ENCODE assay signal across 8 cellular contexts in the genomic region with DNA sequence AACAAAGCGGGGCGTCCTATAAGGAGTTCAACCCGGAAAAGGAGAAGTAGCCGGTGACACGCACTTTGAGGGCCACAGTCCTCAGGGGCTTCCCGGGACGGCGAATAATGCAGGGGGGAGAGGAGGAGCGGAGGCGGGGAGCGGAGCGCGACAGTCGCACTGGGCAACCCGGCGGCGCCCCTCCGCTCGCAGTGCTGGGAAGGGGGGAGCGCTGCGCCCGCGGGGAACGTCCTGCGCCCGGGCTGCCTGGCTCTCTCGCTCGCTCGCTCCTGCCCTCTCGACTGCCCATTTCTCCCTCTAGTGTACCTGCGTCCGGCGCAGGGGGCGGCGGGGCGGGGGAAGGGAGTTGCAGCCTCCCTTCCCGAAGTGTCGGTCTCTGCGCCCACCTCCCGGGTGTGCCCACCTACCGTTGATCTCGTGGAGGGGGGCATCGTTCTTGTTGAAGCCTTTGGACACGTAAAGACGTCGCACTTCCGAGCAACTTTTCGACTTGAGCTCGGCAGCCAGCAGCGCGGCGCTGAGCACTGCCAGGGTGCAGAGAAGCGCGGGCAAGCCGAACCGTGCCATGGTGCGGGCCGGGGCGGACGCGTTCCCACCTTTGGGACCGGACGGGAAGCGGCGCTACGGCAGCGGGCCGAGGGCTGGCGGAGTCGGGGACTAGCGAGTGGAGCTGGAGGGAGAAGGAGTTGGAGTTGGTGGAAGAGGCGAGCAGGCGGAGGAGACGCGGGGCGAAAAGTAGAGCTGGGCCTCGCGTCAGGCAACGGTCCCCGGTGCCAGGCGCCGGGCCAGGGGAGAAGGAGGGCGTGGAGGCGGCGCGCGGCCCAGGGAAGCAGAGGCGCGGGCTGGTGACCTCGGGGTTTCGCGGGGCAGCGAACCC. TPM values are rescaled to one million over a fixed set of nuclear protein-coding genes. Genes with fewer than 3 reads are reported as not detected.
A peak's percentile ranks its signal among the peaks of the same experiment; 100 is the strongest.
DNase-seq lines count a peak whose midpoint lies in the region; ATAC-seq and TF ChIP-seq lines count a peak whose summit lies in the region.

No MANE protein-coding gene starts in this region.

- TF ChIP-seq CTCF in psoas muscle (IDR thresholded peaks at IDR 0.05), result no peak
- no peak for TF ChIP-seq CTCF in OCI-LY7 (conservative IDR thresholded peaks at IDR 0.05; ENCODE audit: low read length)

- H3K9me2 ChIP-seq in OCI-LY7 (ENCODE audit: insufficient read depth, low read length), result no peaks in the 10 kb centered on the region

- H3K36me3 ChIP-seq in psoas muscle (ENCODE audit: insufficient read depth in 1 of 2, low read depth in 1 of 2) (no peaks in the 10 kb centered on the region), OCI-LY7 (ENCODE audit: insufficient read depth, low read length) (no peaks in the 10 kb centered on the region)

- intact Hi-C loops in Right ventricle myocardium superior (cut with DNase I), result no loop called here
- intact Hi-C loops in psoas muscle (cut with DNase I), result loop anchor here (10.0 kb wide), 3 partner anchors 110 to 250 kb away; no protein-coding TSS in a partner anchor
- intact Hi-C loops in OCI-LY7 (cut with micrococcal nuclease; ENCODE audit: unreplicated experiment), result no loop called here

- peak overlapping the region; percentile 86 for H3K27ac ChIP-seq in psoas muscle
- H3K27ac ChIP-seq in OCI-LY7 (ENCODE audit: low read depth, low read length, poor library complexity, severe bottlenecking), result no peak overlapping the region

- no peaks in the 10 kb centered on the region for H4K20me1 ChIP-seq in OCI-LY7 (ENCODE audit: insufficient read depth, low read length)

- H3K4me3 ChIP-seq in psoas muscle (peak overlapping the region; percentile 77), OCI-LY7 (ENCODE audit: low read depth, low read length, poor library complexity, severe bottlenecking) (no peak overlapping the region)

- H3K4me1 ChIP-seq in psoas muscle (peaks cover 9% of the 10 kb centered on the region), OCI-LY7 (ENCODE audit: insufficient read depth, low read length, poor library complexity, severe bottlenecking) (no peaks in the 10 kb centered on the region)

- POLR2A ChIA-PET in OCI-LY7 (lab: Charles Lee), result no interaction called here

- peaks cover 0 to 9% (median 0%) of the 10 kb centered on the region in 3 donors for H3K27me3 ChIP-seq in psoas muscle (ENCODE audit: insufficient read depth in 3 of 3, low read length in 2 of 3)

- H3K9me3 ChIP-seq in psoas muscle (no peaks in the 10 kb centered on the region), OCI-LY7 (ENCODE audit: low read length) (no peaks in the 10 kb centered on the region)

- H3K4me2 ChIP-seq in OCI-LY7 (ENCODE audit: low read length), result no peak overlapping the region

- H2AFZ ChIP-seq in OCI-LY7 (ENCODE audit: low read length), result no peak overlapping the region

- CTCF ChIA-PET in OCI-LY7 (lab: Charles Lee; ENCODE audit: unreplicated experiment), result no interaction called here

- peak; percentile 40 for ATAC-seq in SK-N-SH treated with all-trans-retinoic acid at 6 μM for 48 hours
- peak; percentile 67 for ATAC-seq in Right ventricle myocardium superior (ENCODE audit: poor library complexity)
- ATAC-seq in psoas muscle, result peak; percentile 52 to 69 (median 66)
- no peak for ATAC-seq in HG02973 (IDR thresholded peaks at IDR 0.05; ENCODE audit: unreplicated experiment)

- 0 to 34% (median 0%) methylated on average over 23 to 91 of the region's 93 CpGs for WGBS in psoas muscle, 3 donors

- no TSS peak for BruUV-seq in OCI-LY7 (replicated peaks; lab: Mats Ljungman, UMichigan)

- peak; percentile 18 for DNase-seq in NCI-H2171 treated with DMSO at 0.1 percent for 48 hours (lab: John Stamatoyannopoulos, UW)
- DNase-seq in NCI-H2171 (lab: John Stamatoyannopoulos, UW), result no peak
- peak; percentile 46 for DNase-seq in Right ventricle myocardium superior
- DNase-seq in psoas muscle, result peak in 1 of 2 donors; percentile 46
- DNase-seq in activated gamma-delta T cell (lab: John Stamatoyannopoulos, UW), result no peak
- DNase-seq in OCI-LY7 (ENCODE audit: low spot score), result no peak

- no peaks in the 10 kb centered on the region for H3K79me2 ChIP-seq in OCI-LY7 (ENCODE audit: insufficient read depth, low read depth, low read length)

TF ChIP-seq in SK-N-SH treated with all-trans-retinoic acid at 6 μM for 48 hours, 23 proteins besides CTCF, POLR2A, EP300 and RAD21:
- TF ChIP-seq ZFP3 (CRISPR knock-in tag; IDR thresholded peaks at IDR 0.05) (no peak), GLIS3 (CRISPR knock-in tag; IDR thresholded peaks at IDR 0.05) (no peak), CSDC2 (CRISPR knock-in tag; IDR thresholded peaks at IDR 0.05) (no peak), PPARA (CRISPR knock-in tag; IDR thresholded peaks at IDR 0.05; ENCODE audit: borderline replicate concordance) (no peak), ZNF8 (CRISPR knock-in tag; IDR thresholded peaks at IDR 0.05) (no peak), ISL1 (CRISPR knock-in tag; IDR thresholded peaks at IDR 0.05) (no peak), BACH2 (CRISPR knock-in tag; IDR thresholded peaks at IDR 0.05; ENCODE audit: borderline replicate concordance) (no peak), ZFP30 (CRISPR knock-in tag; IDR thresholded peaks at IDR 0.05) (no peak)
- TF ChIP-seq, protein P1, sequence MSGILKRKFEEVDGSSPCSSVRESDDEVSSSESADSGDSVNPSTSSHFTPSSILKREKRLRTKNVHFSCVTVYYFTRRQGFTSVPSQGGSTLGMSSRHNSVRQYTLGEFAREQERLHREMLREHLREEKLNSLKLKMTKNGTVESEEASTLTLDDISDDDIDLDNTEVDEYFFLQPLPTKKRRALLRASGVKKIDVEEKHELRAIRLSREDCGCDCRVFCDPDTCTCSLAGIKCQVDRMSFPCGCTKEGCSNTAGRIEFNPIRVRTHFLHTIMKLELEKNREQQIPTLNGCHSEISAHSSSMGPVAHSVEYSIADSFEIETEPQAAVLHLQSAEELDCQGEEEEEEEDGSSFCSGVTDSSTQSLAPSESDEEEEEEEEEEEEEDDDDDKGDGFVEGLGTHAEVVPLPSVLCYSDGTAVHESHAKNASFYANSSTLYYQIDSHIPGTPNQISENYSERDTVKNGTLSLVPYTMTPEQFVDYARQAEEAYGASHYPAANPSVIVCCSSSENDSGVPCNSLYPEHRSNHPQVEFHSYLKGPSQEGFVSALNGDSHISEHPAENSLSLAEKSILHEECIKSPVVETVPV (CRISPR knock-in tag; IDR thresholded peaks at IDR 0.05), result no peak
- TF ChIP-seq, protein P2, sequence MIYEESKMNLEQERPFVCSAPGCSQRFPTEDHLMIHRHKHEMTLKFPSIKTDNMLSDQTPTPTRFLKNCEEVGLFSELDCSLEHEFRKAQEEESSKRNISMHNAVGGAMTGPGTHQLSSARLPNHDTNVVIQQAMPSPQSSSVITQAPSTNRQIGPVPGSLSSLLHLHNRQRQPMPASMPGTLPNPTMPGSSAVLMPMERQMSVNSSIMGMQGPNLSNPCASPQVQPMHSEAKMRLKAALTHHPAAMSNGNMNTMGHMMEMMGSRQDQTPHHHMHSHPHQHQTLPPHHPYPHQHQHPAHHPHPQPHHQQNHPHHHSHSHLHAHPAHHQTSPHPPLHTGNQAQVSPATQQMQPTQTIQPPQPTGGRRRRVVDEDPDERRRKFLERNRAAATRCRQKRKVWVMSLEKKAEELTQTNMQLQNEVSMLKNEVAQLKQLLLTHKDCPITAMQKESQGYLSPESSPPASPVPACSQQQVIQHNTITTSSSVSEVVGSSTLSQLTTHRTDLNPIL (CRISPR knock-in tag; IDR thresholded peaks at IDR 0.05; ENCODE audit: low read depth), result no peak
TF ChIP-seq in SK-N-SH treated with all-trans-retinoic acid at 6 μM for 48 hours: peak in this region for 0.

RNA-seq across cellular contexts. Expression of a gene that starts 0.7 kb away (rescaled TPM):
- total RNA-seq in Right ventricle myocardium superior (8.9 TPM), psoas muscle (10 to 100 TPM; 12.3 to 22.0 (median 20.3) TPM), OCI-LY7 (2022) (not detected in 2 replicates)
- 10 to 100 TPM in 1 of 3 donors, 1 to 10 TPM in 2; 7.3 to 10.4 (median 9.3) TPM for polyA plus RNA-seq in psoas muscle
- not detected in 2 replicates for total RNA-seq in OCI-LY7 (2014; rRNA removed; shearing (Covaris generic))

Comparison
In these comparisons a context has a peak if more than half of its experiments do, and no peak if none do; other contexts are left out.
1. DNase-seq: peak in NCI-H2171 treated with DMSO at 0.1 percent for 48 hours (single experiment) and Right ventricle myocardium superior (single experiment); none in NCI-H2171 (single experiment), activated gamma-delta T cell (single experiment) and OCI-LY7 (single experiment).
2. intact Hi-C loops: an anchor here in psoas muscle (10.0 kb wide); none called in Right ventricle myocardium superior and OCI-LY7.